Comparison of ENCODE assay signal across 1 cellular context in the genomic region with DNA sequence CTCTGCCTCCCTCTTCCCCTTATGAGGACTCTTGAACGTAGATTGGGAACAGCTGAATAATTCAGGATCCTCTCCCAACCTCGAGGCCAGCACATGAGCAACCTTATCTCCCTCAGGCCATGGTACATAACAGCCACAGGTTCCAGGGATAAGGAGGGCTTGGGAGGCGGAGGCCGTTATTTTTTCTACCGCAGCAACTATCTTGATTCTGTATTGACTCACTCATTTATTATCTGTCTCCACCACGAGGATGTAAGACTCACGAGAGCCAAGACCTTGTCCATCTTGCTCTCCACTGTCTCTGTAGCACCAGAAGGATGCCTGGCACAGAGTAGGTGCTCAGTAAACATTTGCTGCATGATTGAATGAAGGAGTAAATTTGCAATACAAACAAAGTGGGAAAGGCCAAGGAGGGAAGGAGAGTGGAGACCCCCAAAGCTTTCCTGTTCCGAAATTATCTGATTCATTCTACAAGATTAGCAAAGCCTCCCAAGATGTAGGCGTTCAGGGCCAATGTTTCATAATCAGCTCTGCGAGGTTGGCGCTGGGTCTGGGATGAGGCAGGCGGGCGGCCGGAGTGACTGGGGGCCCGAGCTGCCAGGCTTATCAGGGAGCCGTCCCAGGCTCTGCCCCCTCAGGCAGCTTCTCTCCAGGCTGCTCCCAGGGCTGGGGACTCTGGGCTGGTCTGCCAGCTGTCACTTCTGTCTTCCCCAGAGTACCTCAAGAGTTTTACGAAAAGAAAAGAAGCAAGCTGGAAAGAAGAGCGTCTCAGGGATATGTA.
A peak's percentile ranks its signal among the peaks of the same experiment; 100 is the strongest.
TF ChIP-seq lines count a peak whose summit lies in the region.

No MANE protein-coding gene starts in this region.

TF ChIP-seq in K562, 482 proteins besides CTCF, POLR2A, EP300 and RAD21 (continues in another document):
- TF ChIP-seq TAF1 (IDR thresholded peaks at IDR 0.05; ENCODE audit: control insufficient read depth, extremely low read depth, insufficient read depth, low read length, severe bottlenecking) (peak; percentile 3), PHF21A (IDR thresholded peaks at IDR 0.05; ENCODE audit: borderline replicate concordance, low read depth) (no peak), RBM39 (optimal IDR thresholded peaks at IDR 0.05; ENCODE audit: low read depth, low read length) (no peak), HSF4 (CRISPR knock-in tag; IDR thresholded peaks at IDR 0.05; ENCODE audit: borderline replicate concordance) (no peak), POLR2AphosphoS2 (IDR thresholded peaks at IDR 0.05; ENCODE audit: low read length) (no peak), MTA1 (IDR thresholded peaks at IDR 0.05; ENCODE audit: borderline replicate concordance) (peak; percentile 68; the same call in 1 of the 2 replicates), HDAC2 (IDR thresholded peaks at IDR 0.05) (peak; percentile 93), ZNF175 (CRISPR knock-in tag; IDR thresholded peaks at IDR 0.05; ENCODE audit: low read depth) (peak; percentile 92), CEBPB (tag; IDR thresholded peaks at IDR 0.05) (peak; percentile 50; the same call in 1 of the 2 replicates), HNRNPLL (IDR thresholded peaks at IDR 0.05; ENCODE audit: low read depth, low read length, poor library complexity, severe bottlenecking) (no peak), KHSRP (IDR thresholded peaks at IDR 0.05) (peak; percentile 66; the same call in 1 of the 2 replicates), SMAD4 (CRISPR knock-in tag; conservative IDR thresholded peaks at IDR 0.05) (peak; percentile 91), FOXK1 (CRISPR knock-in tag; IDR thresholded peaks at IDR 0.05; ENCODE audit: borderline replicate concordance) (no peak), DACH1 (IDR thresholded peaks at IDR 0.05; ENCODE audit: partially characterized antibody) (peak; percentile 42), ZNF384 (IDR thresholded peaks at IDR 0.05; ENCODE audit: low read depth, low read length) (peak; percentile 76), CSDE1 (IDR thresholded peaks at IDR 0.05) (no peak), CBFB (CRISPR knock-in tag; IDR thresholded peaks at IDR 0.05) (no peak), TEAD1 (CRISPR knock-in tag; IDR thresholded peaks at IDR 0.05) (peak in 1 of 2 experiments; percentile 78; a peak in 3 of 4 replicates), ZNF282 (CRISPR knock-in tag; IDR thresholded peaks at IDR 0.05) (no peak), ZNF23 (CRISPR knock-in tag; IDR thresholded peaks at IDR 0.05) (no peak)
- TF ChIP-seq, protein P1, sequence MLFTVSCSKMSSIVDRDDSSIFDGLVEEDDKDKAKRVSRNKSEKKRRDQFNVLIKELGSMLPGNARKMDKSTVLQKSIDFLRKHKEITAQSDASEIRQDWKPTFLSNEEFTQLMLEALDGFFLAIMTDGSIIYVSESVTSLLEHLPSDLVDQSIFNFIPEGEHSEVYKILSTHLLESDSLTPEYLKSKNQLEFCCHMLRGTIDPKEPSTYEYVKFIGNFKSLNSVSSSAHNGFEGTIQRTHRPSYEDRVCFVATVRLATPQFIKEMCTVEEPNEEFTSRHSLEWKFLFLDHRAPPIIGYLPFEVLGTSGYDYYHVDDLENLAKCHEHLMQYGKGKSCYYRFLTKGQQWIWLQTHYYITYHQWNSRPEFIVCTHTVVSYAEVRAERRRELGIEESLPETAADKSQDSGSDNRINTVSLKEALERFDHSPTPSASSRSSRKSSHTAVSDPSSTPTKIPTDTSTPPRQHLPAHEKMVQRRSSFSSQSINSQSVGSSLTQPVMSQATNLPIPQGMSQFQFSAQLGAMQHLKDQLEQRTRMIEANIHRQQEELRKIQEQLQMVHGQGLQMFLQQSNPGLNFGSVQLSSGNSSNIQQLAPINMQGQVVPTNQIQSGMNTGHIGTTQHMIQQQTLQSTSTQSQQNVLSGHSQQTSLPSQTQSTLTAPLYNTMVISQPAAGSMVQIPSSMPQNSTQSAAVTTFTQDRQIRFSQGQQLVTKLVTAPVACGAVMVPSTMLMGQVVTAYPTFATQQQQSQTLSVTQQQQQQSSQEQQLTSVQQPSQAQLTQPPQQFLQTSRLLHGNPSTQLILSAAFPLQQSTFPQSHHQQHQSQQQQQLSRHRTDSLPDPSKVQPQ (CRISPR knock-in tag; IDR thresholded peaks at IDR 0.05; ENCODE audit: borderline replicate concordance) = no peak
- TF ChIP-seq, protein P2, sequence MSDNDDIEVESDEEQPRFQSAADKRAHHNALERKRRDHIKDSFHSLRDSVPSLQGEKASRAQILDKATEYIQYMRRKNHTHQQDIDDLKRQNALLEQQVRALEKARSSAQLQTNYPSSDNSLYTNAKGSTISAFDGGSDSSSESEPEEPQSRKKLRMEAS (CRISPR knock-in tag; IDR thresholded peaks at IDR 0.05) = peak; percentile 82
- TF ChIP-seq, protein P3, sequence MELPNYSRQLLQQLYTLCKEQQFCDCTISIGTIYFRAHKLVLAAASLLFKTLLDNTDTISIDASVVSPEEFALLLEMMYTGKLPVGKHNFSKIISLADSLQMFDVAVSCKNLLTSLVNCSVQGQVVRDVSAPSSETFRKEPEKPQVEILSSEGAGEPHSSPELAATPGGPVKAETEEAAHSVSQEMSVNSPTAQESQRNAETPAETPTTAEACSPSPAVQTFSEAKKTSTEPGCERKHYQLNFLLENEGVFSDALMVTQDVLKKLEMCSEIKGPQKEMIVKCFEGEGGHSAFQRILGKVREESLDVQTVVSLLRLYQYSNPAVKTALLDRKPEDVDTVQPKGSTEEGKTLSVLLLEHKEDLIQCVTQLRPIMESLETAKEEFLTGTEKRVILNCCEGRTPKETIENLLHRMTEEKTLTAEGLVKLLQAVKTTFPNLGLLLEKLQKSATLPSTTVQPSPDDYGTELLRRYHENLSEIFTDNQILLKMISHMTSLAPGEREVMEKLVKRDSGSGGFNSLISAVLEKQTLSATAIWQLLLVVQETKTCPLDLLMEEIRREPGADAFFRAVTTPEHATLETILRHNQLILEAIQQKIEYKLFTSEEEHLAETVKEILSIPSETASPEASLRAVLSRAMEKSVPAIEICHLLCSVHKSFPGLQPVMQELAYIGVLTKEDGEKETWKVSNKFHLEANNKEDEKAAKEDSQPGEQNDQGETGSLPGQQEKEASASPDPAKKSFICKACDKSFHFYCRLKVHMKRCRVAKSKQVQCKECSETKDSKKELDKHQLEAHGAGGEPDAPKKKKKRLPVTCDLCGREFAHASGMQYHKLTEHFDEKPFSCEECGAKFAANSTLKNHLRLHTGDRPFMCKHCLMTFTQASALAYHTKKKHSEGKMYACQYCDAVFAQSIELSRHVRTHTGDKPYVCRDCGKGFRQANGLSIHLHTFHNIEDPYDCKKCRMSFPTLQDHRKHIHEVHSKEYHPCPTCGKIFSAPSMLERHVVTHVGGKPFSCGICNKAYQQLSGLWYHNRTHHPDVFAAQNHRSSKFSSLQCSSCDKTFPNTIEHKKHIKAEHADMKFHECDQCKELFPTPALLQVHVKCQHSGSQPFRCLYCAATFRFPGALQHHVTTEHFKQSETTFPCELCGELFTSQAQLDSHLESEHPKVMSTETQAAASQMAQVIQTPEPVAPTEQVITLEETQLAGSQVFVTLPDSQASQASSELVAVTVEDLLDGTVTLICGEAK (IDR thresholded peaks at IDR 0.05) = no peak
- TF ChIP-seq, protein P3 (CRISPR knock-in tag; IDR thresholded peaks at IDR 0.05) = no peak
- TF ChIP-seq, protein P4, sequence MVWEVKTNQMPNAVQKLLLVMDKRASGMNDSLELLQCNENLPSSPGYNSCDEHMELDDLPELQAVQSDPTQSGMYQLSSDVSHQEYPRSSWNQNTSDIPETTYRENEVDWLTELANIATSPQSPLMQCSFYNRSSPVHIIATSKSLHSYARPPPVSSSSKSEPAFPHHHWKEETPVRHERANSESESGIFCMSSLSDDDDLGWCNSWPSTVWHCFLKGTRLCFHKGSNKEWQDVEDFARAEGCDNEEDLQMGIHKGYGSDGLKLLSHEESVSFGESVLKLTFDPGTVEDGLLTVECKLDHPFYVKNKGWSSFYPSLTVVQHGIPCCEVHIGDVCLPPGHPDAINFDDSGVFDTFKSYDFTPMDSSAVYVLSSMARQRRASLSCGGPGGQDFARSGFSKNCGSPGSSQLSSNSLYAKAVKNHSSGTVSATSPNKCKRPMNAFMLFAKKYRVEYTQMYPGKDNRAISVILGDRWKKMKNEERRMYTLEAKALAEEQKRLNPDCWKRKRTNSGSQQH (CRISPR knock-in tag; IDR thresholded peaks at IDR 0.05) = no peak
- TF ChIP-seq, protein P5, sequence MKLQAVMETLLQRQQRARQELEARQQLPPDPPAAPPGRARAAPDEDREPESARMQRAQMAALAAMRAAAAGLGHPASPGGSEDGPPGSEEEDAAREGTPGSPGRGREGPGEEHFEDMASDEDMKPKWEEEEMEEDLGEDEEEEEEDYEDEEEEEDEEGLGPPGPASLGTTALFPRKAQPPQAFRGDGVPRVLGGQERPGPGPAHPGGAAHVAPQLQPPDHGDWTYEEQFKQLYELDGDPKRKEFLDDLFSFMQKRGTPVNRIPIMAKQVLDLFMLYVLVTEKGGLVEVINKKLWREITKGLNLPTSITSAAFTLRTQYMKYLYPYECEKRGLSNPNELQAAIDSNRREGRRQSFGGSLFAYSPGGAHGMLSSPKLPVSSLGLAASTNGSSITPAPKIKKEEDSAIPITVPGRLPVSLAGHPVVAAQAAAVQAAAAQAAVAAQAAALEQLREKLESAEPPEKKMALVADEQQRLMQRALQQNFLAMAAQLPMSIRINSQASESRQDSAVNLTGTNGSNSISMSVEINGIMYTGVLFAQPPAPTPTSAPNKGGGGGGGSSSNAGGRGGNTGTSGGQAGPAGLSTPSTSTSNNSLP (IDR thresholded peaks at IDR 0.05; ENCODE audit: borderline replicate concordance, low read depth, low read length) = peak; percentile 20; the same call in 1 of the 2 replicates
- TF ChIP-seq, protein P6, sequence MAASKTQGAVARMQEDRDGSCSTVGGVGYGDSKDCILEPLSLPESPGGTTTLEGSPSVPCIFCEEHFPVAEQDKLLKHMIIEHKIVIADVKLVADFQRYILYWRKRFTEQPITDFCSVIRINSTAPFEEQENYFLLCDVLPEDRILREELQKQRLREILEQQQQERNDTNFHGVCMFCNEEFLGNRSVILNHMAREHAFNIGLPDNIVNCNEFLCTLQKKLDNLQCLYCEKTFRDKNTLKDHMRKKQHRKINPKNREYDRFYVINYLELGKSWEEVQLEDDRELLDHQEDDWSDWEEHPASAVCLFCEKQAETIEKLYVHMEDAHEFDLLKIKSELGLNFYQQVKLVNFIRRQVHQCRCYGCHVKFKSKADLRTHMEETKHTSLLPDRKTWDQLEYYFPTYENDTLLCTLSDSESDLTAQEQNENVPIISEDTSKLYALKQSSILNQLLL (CRISPR knock-in tag; IDR thresholded peaks at IDR 0.05; ENCODE audit: borderline replicate concordance) = no peak
- TF ChIP-seq, protein P7, sequence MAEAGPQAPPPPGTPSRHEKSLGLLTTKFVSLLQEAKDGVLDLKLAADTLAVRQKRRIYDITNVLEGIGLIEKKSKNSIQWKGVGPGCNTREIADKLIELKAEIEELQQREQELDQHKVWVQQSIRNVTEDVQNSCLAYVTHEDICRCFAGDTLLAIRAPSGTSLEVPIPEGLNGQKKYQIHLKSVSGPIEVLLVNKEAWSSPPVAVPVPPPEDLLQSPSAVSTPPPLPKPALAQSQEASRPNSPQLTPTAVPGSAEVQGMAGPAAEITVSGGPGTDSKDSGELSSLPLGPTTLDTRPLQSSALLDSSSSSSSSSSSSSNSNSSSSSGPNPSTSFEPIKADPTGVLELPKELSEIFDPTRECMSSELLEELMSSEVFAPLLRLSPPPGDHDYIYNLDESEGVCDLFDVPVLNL (CRISPR knock-in tag; IDR thresholded peaks at IDR 0.05; ENCODE audit: low read depth) = no peak
- TF ChIP-seq, protein P8, sequence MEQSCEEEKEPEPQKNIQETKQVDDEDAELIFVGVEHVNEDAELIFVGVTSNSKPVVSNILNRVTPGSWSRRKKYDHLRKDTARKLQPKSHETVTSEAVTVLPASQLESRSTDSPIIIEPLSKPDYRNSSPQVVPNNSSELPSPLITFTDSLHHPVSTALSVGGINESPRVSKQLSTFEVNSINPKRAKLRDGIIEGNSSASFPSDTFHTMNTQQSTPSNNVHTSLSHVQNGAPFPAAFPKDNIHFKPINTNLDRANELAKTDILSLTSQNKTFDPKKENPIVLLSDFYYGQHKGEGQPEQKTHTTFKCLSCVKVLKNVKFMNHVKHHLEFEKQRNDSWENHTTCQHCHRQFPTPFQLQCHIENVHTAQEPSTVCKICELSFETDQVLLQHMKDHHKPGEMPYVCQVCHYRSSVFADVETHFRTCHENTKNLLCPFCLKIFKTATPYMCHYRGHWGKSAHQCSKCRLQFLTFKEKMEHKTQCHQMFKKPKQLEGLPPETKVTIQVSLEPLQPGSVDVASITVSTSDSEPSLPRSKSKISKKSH (CRISPR knock-in tag; IDR thresholded peaks at IDR 0.05) = no peak
- TF ChIP-seq, protein P9, sequence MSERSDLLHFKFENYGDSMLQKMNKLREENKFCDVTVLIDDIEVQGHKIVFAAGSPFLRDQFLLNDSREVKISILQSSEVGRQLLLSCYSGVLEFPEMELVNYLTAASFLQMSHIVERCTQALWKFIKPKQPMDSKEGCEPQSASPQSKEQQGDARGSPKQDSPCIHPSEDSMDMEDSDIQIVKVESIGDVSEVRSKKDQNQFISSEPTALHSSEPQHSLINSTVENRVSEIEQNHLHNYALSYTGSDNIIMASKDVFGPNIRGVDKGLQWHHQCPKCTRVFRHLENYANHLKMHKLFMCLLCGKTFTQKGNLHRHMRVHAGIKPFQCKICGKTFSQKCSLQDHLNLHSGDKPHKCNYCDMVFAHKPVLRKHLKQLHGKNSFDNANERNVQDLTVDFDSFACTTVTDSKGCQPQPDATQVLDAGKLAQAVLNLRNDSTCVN (CRISPR knock-in tag; IDR thresholded peaks at IDR 0.05) = no peak
- TF ChIP-seq, protein P10, sequence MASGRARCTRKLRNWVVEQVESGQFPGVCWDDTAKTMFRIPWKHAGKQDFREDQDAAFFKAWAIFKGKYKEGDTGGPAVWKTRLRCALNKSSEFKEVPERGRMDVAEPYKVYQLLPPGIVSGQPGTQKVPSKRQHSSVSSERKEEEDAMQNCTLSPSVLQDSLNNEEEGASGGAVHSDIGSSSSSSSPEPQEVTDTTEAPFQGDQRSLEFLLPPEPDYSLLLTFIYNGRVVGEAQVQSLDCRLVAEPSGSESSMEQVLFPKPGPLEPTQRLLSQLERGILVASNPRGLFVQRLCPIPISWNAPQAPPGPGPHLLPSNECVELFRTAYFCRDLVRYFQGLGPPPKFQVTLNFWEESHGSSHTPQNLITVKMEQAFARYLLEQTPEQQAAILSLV (tag; IDR thresholded peaks at IDR 0.05) = no peak
